In the genomic region with DNA sequence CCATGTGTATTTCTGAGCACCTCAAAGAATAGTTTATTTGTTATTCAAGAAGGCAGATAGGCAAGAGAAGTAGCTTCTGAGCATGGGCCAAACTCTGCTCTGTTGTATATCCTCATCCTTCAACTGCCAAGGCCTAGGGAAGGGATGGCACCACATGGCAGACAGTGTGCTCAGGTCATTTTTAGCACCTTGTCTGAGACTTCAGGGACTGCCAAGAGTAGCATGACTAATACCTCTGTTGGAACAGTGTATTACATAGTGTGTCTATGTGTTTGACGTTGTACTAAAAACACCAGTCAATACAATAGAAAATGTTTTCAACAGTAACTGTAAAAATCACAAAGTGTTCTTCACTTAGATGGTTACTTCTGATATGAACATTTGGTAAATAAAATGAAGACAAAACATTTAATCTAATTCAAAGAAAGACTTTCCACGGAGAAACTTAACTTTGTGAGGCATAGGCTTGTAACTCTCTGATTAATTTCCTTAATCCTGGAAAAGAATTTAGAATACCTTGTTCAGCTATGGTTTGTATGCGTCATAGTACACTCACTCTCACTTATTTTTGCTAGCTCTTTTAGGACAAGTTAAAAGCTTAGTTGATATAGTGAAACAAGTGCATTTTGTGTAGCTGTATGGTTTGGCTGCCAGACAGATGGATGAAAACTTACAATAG, we compare ENCODE assay signal across 19 cellular contexts.
DNase-seq lines count a peak whose midpoint lies in the region; FAIRE-seq and TF ChIP-seq lines count a peak whose summit lies in the region.
"Had no signal": no experiment of that assay in that cellular context is flagged by ENCODE, and none has a peak within 500 bp of the region (broad histone marks: within the 10 kb centered on the region; RNA-seq: fewer than 3 reads in every experiment).

No MANE protein-coding gene starts in this region.

- no peak overlapping the region for H3K4me3 ChIP-seq in sigmoid colon
- H3K4me3 ChIP-seq: BLaER1, SJCRH30 had no signal

- H3K27ac ChIP-seq in sigmoid colon, result peak overlapping the region in 1 of 4 donors; percentile 82
- H3K27ac ChIP-seq: BLaER1, SJCRH30 had no signal

- no peak overlapping the region for H3K27ac Mint-ChIP-seq in activated CD4-positive, alpha-beta memory T cell treated with anti-CD3 and anti-CD28 coated beads, Interleukin-2, amount 10 ng/mL, durations not matched to agents 7 days and 5 days
- H3K27ac Mint-ChIP-seq: CD8-positive, alpha-beta T cell had no signal

- H3K9me3 ChIP-seq in sigmoid colon, result no peaks in the 10 kb centered on the region
- H3K9me3 ChIP-seq: BLaER1, SJCRH30 had no signal

- no peaks in the 10 kb centered on the region for H3K9me3 Mint-ChIP-seq in activated CD4-positive, alpha-beta memory T cell treated with anti-CD3 and anti-CD28 coated beads, Interleukin-2, amount 10 ng/mL, durations not matched to agents 7 days and 5 days
- H3K9me3 Mint-ChIP-seq: CD8-positive, alpha-beta T cell had no signal

- no peak overlapping the region for H3K4me3 Mint-ChIP-seq in activated CD4-positive, alpha-beta memory T cell treated with anti-CD3 and anti-CD28 coated beads, Interleukin-2, amount 10 ng/mL, durations not matched to agents 7 days and 5 days
- H3K4me3 Mint-ChIP-seq: CD8-positive, alpha-beta T cell had no signal

- FAIRE-seq in endometrium (lab: Jason Lieb, UNC), result peak; percentile 18
- FAIRE-seq: A204.1, G401.6 had no signal

- H3K36me3 Mint-ChIP-seq in activated CD4-positive, alpha-beta memory T cell treated with anti-CD3 and anti-CD28 coated beads, Interleukin-2, amount 10 ng/mL, durations not matched to agents 7 days and 5 days (ENCODE audit: low read depth), result no peaks in the 10 kb centered on the region
- H3K36me3 Mint-ChIP-seq: CD8-positive, alpha-beta T cell had no signal

- WGBS in sigmoid colon, 2 donors, result 65 to 80% methylated on average over 3 of the region's 3 CpGs

- POLR2A ChIA-PET in activated CD4-positive, alpha-beta memory T cell treated with anti-CD3 and anti-CD28 coated beads, Interleukin-2, amount 10 ng/mL, durations not matched to agents 7 days and 5 days (lab: Charles Lee), result no interaction called here

- intact Hi-C loops in sigmoid colon (cut with DNase I), result no loop called here

- DNase-seq in ELR (ENCODE audit: low read depth), result peak; percentile 2
- DNase-seq in M059J (ENCODE audit: low read depth), result peak; percentile 22
- peak; percentile 29 for DNase-seq in occipital lobe (lab: John Stamatoyannopoulos, UW)
- DNase-seq in sigmoid colon, result no peak
- no peak for DNase-seq in activated CD4-positive, alpha-beta memory T cell treated with anti-CD3 and anti-CD28 coated beads, Interleukin-2, amount 10 ng/mL, durations not matched to agents 7 days and 5 days
- no peak for DNase-seq in activated CD8-positive, alpha-beta memory T cell treated with anti-CD3 and anti-CD28 coated beads, Interleukin-2, amount 50 U/mL, for 48 hours
- DNase-seq: CD8-positive, alpha-beta T cell; DMS79 treated with DMSO at 0.1 percent for 48 hours; KBM-7; NCI-H1048; NCI-H146; NCI-H2081 treated with DMSO at 0.1 percent for 48 hours; NCI-H345; NK-92 treated with Interleukin-12 subunit alpha and Interleukin-12 subunit beta, amount 100 ng/mL, for 24 hours; SJCRH30 had no signal

- TF ChIP-seq EP300 in sigmoid colon (IDR thresholded peaks at IDR 0.05), result no peak

- H3K36me3 ChIP-seq in sigmoid colon, result no peaks in the 10 kb centered on the region
- H3K36me3 ChIP-seq: BLaER1, SJCRH30 had no signal

- TF ChIP-seq CTCF in sigmoid colon (IDR thresholded peaks at IDR 0.05), result no peak

- CTCF ChIA-PET in activated CD4-positive, alpha-beta memory T cell treated with anti-CD3 and anti-CD28 coated beads, Interleukin-2, amount 10 ng/mL, durations not matched to agents 7 days and 5 days (lab: Charles Lee), result no interaction called here

- no peaks in the 10 kb centered on the region for H3K27me3 Mint-ChIP-seq in activated CD4-positive, alpha-beta memory T cell treated with anti-CD3 and anti-CD28 coated beads, Interleukin-2, amount 10 ng/mL, durations not matched to agents 7 days and 5 days

- no peaks in the 10 kb centered on the region for H3K4me1 ChIP-seq in sigmoid colon
- H3K4me1 ChIP-seq: BLaER1, SJCRH30 had no signal

- H3K27me3 ChIP-seq in sigmoid colon, result no peaks in the 10 kb centered on the region
- H3K27me3 ChIP-seq: BLaER1, SJCRH30 had no signal

- no peaks in the 10 kb centered on the region for H3K4me1 Mint-ChIP-seq in activated CD4-positive, alpha-beta memory T cell treated with anti-CD3 and anti-CD28 coated beads, Interleukin-2, amount 10 ng/mL, durations not matched to agents 7 days and 5 days

- no peak for TF ChIP-seq POLR2A in sigmoid colon (IDR thresholded peaks at IDR 0.05)

Comparison
In these comparisons a context has a peak if more than half of its experiments do, and no peak if none do; other contexts are left out.
1. DNase-seq: peak in ELR (single experiment), M059J (single experiment) and occipital lobe (single experiment); none in sigmoid colon (single experiment), activated CD4-positive, alpha-beta memory T cell treated with anti-CD3 and anti-CD28 coated beads, Interleukin-2, amount 10 ng/mL, durations not matched to agents 7 days and 5 days (single experiment) and activated CD8-positive, alpha-beta memory T cell treated with anti-CD3 and anti-CD28 coated beads, Interleukin-2, amount 50 U/mL, for 48 hours (single experiment).